In the genomic region with DNA sequence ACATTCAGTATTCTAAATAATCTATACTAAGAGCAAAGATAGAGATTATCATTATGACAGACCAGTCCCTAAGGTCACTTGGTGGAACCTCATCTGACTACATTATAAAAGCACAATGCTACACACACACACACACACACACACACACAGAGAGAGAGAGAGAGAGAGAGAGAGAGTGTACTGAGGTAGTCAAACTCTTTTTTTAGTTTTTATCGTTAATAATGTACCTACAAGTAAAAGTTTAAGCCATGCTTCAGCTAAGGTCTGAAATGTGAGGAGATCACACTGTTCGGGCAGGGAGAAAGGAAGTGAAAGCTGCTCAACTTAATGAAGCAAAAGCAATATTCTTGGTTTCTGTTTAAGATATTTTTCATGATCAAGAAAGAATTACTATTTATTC, we compare ENCODE assay signal across 11 cellular contexts.
DNase-seq lines count a peak whose midpoint lies in the region; ATAC-seq lines count a peak whose summit lies in the region.
"Had no signal": no experiment of that assay in that cellular context is flagged by ENCODE, and none has a peak within 500 bp of the region (broad histone marks: within the 10 kb centered on the region; RNA-seq: fewer than 3 reads in every experiment).

No MANE protein-coding gene starts in this region.

- peak; percentile 91 for ATAC-seq in GM21737 (IDR thresholded peaks at IDR 0.05; ENCODE audit: unreplicated experiment)
- peak; percentile 74 for ATAC-seq in HG03280 (IDR thresholded peaks at IDR 0.05; ENCODE audit: unreplicated experiment)
- ATAC-seq in aorta (ENCODE audit: low FRiP score) = no peak

- H3K4me1 ChIP-seq in neuronal stem cell (ENCODE audit: control insufficient read depth in 2 of 2, insufficient read depth in 1 of 2, low read depth in 1 of 2, low read length in 2 of 2) (peaks cover 0 to 2% of the 10 kb centered on the region in 2 donors), aorta (ENCODE audit: control insufficient read depth in 1 of 2, insufficient read depth in 2 of 2, low read length in 2 of 2) (no peaks in the 10 kb centered on the region)

- peaks cover 4% of the 10 kb centered on the region for H3K36me3 Mint-ChIP-seq in T-helper 1 cell treated with Interleukin-12 subunit alpha and Interleukin-12 subunit beta and Interleukin-4 antibody, amounts not matched to agents 30 μg/mL and 1 μg/mL, for 36 hours (ENCODE audit: low read depth)
- H3K36me3 Mint-ChIP-seq: brain had no signal

- H3K9me3 ChIP-seq in neuronal stem cell (replicated peaks in 1 of 2; ENCODE audit: control insufficient read depth in 2 of 2, insufficient read depth in 1 of 2, low read depth in 1 of 2, low read length in 2 of 2) (no peaks in the 10 kb centered on the region), aorta (ENCODE audit: control insufficient read depth, low read length) (no peaks in the 10 kb centered on the region)

- H3K27ac ChIP-seq in neuronal stem cell (replicated peaks; ENCODE audit: low read length) (no peak overlapping the region), aorta (ENCODE audit: low read depth in 1 of 2, low read length in 2 of 2) (no peak overlapping the region)

- WGBS in neuronal stem cell (ENCODE audit: extremely low coverage in 2 of 2, insufficient read length in 2 of 2, insufficient replicate concordance in 1 of 2), 2 donors = no CpG with 5 or more reads among the region's 2 CpGs
- WGBS in aorta, 2 donors = 41 to 58% methylated on average over 2 of the region's 2 CpGs

- H3K18ac ChIP-seq in neuronal stem cell (ENCODE audit: low read length) = no peak overlapping the region

- no peak overlapping the region for H3K23ac ChIP-seq in neuronal stem cell (ENCODE audit: low read depth, low read length, poor library complexity)

- H3K4ac ChIP-seq in neuronal stem cell (ENCODE audit: low read length) = no peak overlapping the region

- peak overlapping the region; percentile 20 for H2AFZ ChIP-seq in neuronal stem cell (ENCODE audit: low read length)

- no peak overlapping the region for H3K27ac Mint-ChIP-seq in T-helper 1 cell treated with Interleukin-12 subunit alpha and Interleukin-12 subunit beta and Interleukin-4 antibody, amounts not matched to agents 30 μg/mL and 1 μg/mL, for 36 hours

- H2BK15ac ChIP-seq in neuronal stem cell (ENCODE audit: low read length) = no peak overlapping the region

- H2AK5ac ChIP-seq in neuronal stem cell (ENCODE audit: low read depth, low read length) = no peak overlapping the region

- no peak overlapping the region for H3K14ac ChIP-seq in neuronal stem cell (ENCODE audit: low read length)

- H3K9me3 Mint-ChIP-seq in T-helper 1 cell treated with Interleukin-12 subunit alpha and Interleukin-12 subunit beta and Interleukin-4 antibody, amounts not matched to agents 30 μg/mL and 1 μg/mL, for 36 hours = no peaks in the 10 kb centered on the region

- no peak overlapping the region for H4K8ac ChIP-seq in neuronal stem cell (ENCODE audit: low read depth, low read length)

- H4K91ac ChIP-seq in neuronal stem cell (ENCODE audit: low read depth, low read length, poor library complexity) = no peak overlapping the region

- H3K4me2 ChIP-seq in neuronal stem cell (ENCODE audit: insufficient read depth, low read length, poor library complexity, severe bottlenecking) = no peak overlapping the region

- H3K4me3 Mint-ChIP-seq in T-helper 1 cell treated with Interleukin-12 subunit alpha and Interleukin-12 subunit beta and Interleukin-4 antibody, amounts not matched to agents 30 μg/mL and 1 μg/mL, for 36 hours = peak overlapping the region; percentile 1
- H3K4me3 Mint-ChIP-seq: brain had no signal

- no peak overlapping the region for H3K4me3 ChIP-seq in neuronal stem cell (ENCODE audit: low read length in 2 of 2)
- H3K4me3 ChIP-seq in aorta (ENCODE audit: low read length in 2 of 2) = no peak overlapping the region

- no peak overlapping the region for H3K9ac ChIP-seq in neuronal stem cell (ENCODE audit: low read depth, low read length, poor library complexity)

- DNase-seq in T-helper 1 cell (no peak), neuronal stem cell (ENCODE audit: low spot score) (no peak), aorta (no peak), mesenteric fat pad (ENCODE audit: low spot score) (no peak)
- DNase-seq in stimulated activated CD4-positive, alpha-beta T cell treated with anti-CD3 and anti-CD28 coated beads, Interleukin-4, amount 100 ng/mL, for 1 hour = no peak
- DNase-seq: HCEC 1CT, NCI-H69 had no signal

- H3K27me3 ChIP-seq in neuronal stem cell (ENCODE audit: control insufficient read depth in 3 of 3, insufficient read depth in 3 of 3, low read depth in 1 of 3, low read length in 3 of 3) (no peaks in the 10 kb centered on the region), aorta (ENCODE audit: control insufficient read depth in 1 of 2, insufficient read depth in 2 of 2, low read length in 1 of 2) (no peaks in the 10 kb centered on the region)

- intact Hi-C loops in aorta (cut with DNase I) = no loop called here

- no peaks in the 10 kb centered on the region for H3K79me1 ChIP-seq in neuronal stem cell (ENCODE audit: low read depth, low read length)

- no peaks in the 10 kb centered on the region for H3K27me3 Mint-ChIP-seq in T-helper 1 cell treated with Interleukin-12 subunit alpha and Interleukin-12 subunit beta and Interleukin-4 antibody, amounts not matched to agents 30 μg/mL and 1 μg/mL, for 36 hours (ENCODE audit: low read depth)

- H2BK120ac ChIP-seq in neuronal stem cell (ENCODE audit: low read depth, low read length) = no peak overlapping the region

- H2BK5ac ChIP-seq in neuronal stem cell (ENCODE audit: low read length) = no peak overlapping the region

- no peak overlapping the region for H2BK12ac ChIP-seq in neuronal stem cell (ENCODE audit: low read length)

- H3K36me3 ChIP-seq in neuronal stem cell (replicated peaks in 1 of 2; ENCODE audit: control insufficient read depth in 2 of 2, insufficient read depth in 2 of 2, low read length in 2 of 2) = no peaks in the 10 kb centered on the region
- no peaks in the 10 kb centered on the region for H3K36me3 ChIP-seq in aorta (ENCODE audit: control insufficient read depth in 1 of 2, insufficient read depth in 2 of 2, low read length in 1 of 2)

- peaks cover 14% of the 10 kb centered on the region for H3K4me1 Mint-ChIP-seq in T-helper 1 cell treated with Interleukin-12 subunit alpha and Interleukin-12 subunit beta and Interleukin-4 antibody, amounts not matched to agents 30 μg/mL and 1 μg/mL, for 36 hours (ENCODE audit: low read depth)
